In the genomic region with DNA sequence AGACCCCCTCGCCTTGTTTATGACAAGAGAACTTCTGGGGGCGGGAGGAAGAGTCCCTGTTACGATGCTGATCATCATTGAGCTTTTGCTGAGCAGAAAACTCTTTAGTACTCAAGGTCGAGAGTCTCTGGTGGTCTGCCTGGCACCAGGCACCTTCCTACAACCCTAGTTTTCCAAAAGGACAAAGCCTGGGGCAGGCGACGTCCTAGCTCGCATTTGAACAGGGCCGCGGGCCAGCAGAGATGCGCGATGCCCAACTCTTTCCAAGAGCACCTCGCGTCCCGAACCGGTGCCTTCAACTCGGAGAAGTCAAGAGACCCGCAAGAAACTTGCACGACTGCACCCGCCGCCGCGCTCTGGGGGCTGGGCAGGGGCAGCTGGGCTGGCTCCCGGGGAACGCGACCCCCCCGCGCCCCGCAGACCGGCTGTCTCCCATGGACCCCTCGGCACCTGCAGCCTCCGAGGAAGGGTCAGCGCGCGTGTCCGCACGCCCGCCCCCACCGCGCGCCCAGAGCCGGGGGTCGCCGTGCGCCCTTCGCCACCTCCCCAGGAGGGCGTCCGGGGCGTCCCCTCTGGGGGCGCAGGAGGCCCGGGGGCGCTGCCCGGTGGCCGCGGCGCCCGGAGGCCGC, we compare ENCODE assay signal across 8 cellular contexts. TPM values are rescaled to one million over a fixed set of nuclear protein-coding genes. Genes with fewer than 3 reads are reported as not detected.
DNase-seq lines count a peak whose midpoint lies in the region; ATAC-seq, FAIRE-seq and TF ChIP-seq lines count a peak whose summit lies in the region.

No MANE protein-coding gene starts in this region.

- no peaks in the 10 kb centered on the region for H3K36me3 ChIP-seq in SJCRH30
- no peaks in the 10 kb centered on the region for H3K36me3 ChIP-seq in H1 (ENCODE audit: control insufficient read depth in 2 of 4, insufficient read depth in 4 of 4, low read length in 3 of 4)

- no peak overlapping the region for H4K91ac ChIP-seq in H1 (replicated peaks; ENCODE audit: insufficient read length, low read length)

- CTCF ChIA-PET in activated naive CD4-positive, alpha-beta T cell treated with anti-CD3 and anti-CD28 coated beads, Interleukin-2, amount 10 ng/mL, durations not matched to agents 7 days and 5 days (lab: Charles Lee): interaction anchor here (0.8 to 1.1 kb wide), 2 partner anchors 9 to 15 kb away, joined by 3 to 4 read pairs; no protein-coding TSS in a partner anchor
- CTCF ChIA-PET in H1 (lab: Charles Lee; ENCODE audit: partially characterized antibody): interaction anchor here (0.6 to 1.1 kb wide), 2 partner anchors 139 to 790 kb away, joined by 3 to 4 read pairs; no protein-coding TSS in a partner anchor

- no peak overlapping the region for H2BK15ac ChIP-seq in H1 (ENCODE audit: low read length)

- peaks cover 13% of the 10 kb centered on the region for H3K4me1 Mint-ChIP-seq in activated naive CD4-positive, alpha-beta T cell treated with anti-CD3 and anti-CD28 coated beads, Interleukin-2, amount 10 ng/mL, durations not matched to agents 7 days and 5 days
- H3K4me1 Mint-ChIP-seq in mesothelial cell of epicardium: peaks cover 11% of the 10 kb centered on the region

- peaks cover 12% of the 10 kb centered on the region for H3K9me3 Mint-ChIP-seq in activated naive CD4-positive, alpha-beta T cell treated with anti-CD3 and anti-CD28 coated beads, Interleukin-2, amount 10 ng/mL, durations not matched to agents 7 days and 5 days
- H3K9me3 Mint-ChIP-seq in mesothelial cell of epicardium: peaks cover 10% of the 10 kb centered on the region

- peak overlapping the region; percentile 97 for H3K4me3 ChIP-seq in SJCRH30
- peak overlapping the region; percentile 55 to 87 (median 66) for H3K4me3 ChIP-seq in H1 (ENCODE audit: extremely low read depth in 1 of 4, insufficient read depth in 2 of 4, low read depth in 3 of 4, low read length in 4 of 4)

- no peak overlapping the region for H2BK20ac ChIP-seq in H1 (ENCODE audit: low read length)

- peak overlapping the region in 1 of 4 experiments; percentile 70; a peak in 4 of 7 replicates for H3K9ac ChIP-seq in H1 (replicated peaks in 1 of 4; ENCODE audit: extremely low read depth in 1 of 4, low read depth in 3 of 4, low read length in 3 of 4)

- no peaks in the 10 kb centered on the region for H3K27me3 ChIP-seq in SJCRH30
- H3K27me3 ChIP-seq in H1 (replicated peaks in 1 of 4; ENCODE audit: control insufficient read depth in 3 of 4, extremely low read depth in 1 of 4, insufficient read depth in 3 of 4, low read length in 3 of 4): peaks cover 3 to 25% (median 16%) of the 10 kb centered on the region in 4 experiments

- H3K14ac ChIP-seq in H1 (ENCODE audit: insufficient read length): no peak overlapping the region

- no peak for TF ChIP-seq RAD21 in H1 (IDR thresholded peaks at IDR 0.05 in 1 of 2, conservative IDR thresholded peaks at IDR 0.05 in 1 of 2; ENCODE audit: low read depth in 2 of 2, low read length in 2 of 2)

- no peak overlapping the region for H2BK120ac ChIP-seq in H1 (replicated peaks; ENCODE audit: low read depth, low read length)

- H3K27me3 Mint-ChIP-seq in activated naive CD4-positive, alpha-beta T cell treated with anti-CD3 and anti-CD28 coated beads, Interleukin-2, amount 10 ng/mL, durations not matched to agents 7 days and 5 days: peaks cover 64% of the 10 kb centered on the region
- peaks cover 7% of the 10 kb centered on the region for H3K27me3 Mint-ChIP-seq in mesothelial cell of epicardium (ENCODE audit: low read depth)

- no peaks in the 10 kb centered on the region for H3K4me1 ChIP-seq in SJCRH30
- H3K4me1 ChIP-seq in H1 (replicated peaks in 1 of 4; ENCODE audit: control insufficient read depth in 3 of 4, insufficient read depth in 4 of 4, low read length in 3 of 4): peaks cover 0 to 9% (median 7%) of the 10 kb centered on the region in 4 experiments; a peak in 4 of 7 replicates

- peaks cover 5% of the 10 kb centered on the region for H3K36me3 Mint-ChIP-seq in activated naive CD4-positive, alpha-beta T cell treated with anti-CD3 and anti-CD28 coated beads, Interleukin-2, amount 10 ng/mL, durations not matched to agents 7 days and 5 days
- no peaks in the 10 kb centered on the region for H3K36me3 Mint-ChIP-seq in mesothelial cell of epicardium

- TF ChIP-seq POLR2A in H1 (IDR thresholded peaks at IDR 0.05; ENCODE audit: control extremely low read depth in 1 of 2, low read depth in 2 of 2, low read length in 2 of 2): no peak

- H3K27ac ChIP-seq in SJCRH30: no peak overlapping the region
- no peak overlapping the region for H3K27ac ChIP-seq in H1 (ENCODE audit: low read depth, low read length)

- FAIRE-seq in H1 (lab: Jason Lieb, UNC): no peak
- FAIRE-seq in urothelium cell line (lab: Jason Lieb, UNC): no peak

- peak overlapping the region; percentile 68 for H3K18ac ChIP-seq in H1 (ENCODE audit: extremely low read depth, low read length)

- no peak for ATAC-seq in GM19455 (IDR thresholded peaks at IDR 0.05; ENCODE audit: unreplicated experiment)

- TF ChIP-seq CTCF in H1 (IDR thresholded peaks at IDR 0.05; ENCODE audit: control extremely low read depth in 1 of 3, insufficient read depth in 1 of 3, low read depth in 1 of 3, low read length in 3 of 3) (no peak), mesothelial cell of epicardium (IDR thresholded peaks at IDR 0.05; ENCODE audit: unreplicated experiment) (no peak)

- no peak overlapping the region for H3K23ac ChIP-seq in H1 (ENCODE audit: insufficient read length)

- H2AK5ac ChIP-seq in H1 (ENCODE audit: low read depth, low read length): no peak overlapping the region

- H4K5ac ChIP-seq in H1 (ENCODE audit: insufficient read length, low read depth, low read length): no peak overlapping the region

- peak overlapping the region; percentile 89 for H3K4me3 Mint-ChIP-seq in activated naive CD4-positive, alpha-beta T cell treated with anti-CD3 and anti-CD28 coated beads, Interleukin-2, amount 10 ng/mL, durations not matched to agents 7 days and 5 days
- H3K4me3 Mint-ChIP-seq in mesothelial cell of epicardium: peak overlapping the region; percentile 84

- peak overlapping the region; percentile 61 for H2AFZ ChIP-seq in H1 (ENCODE audit: low read length)

- peaks cover 4 to 17% of the 10 kb centered on the region in 2 experiments; a peak in 3 of 4 replicates for H3K79me2 ChIP-seq in H1 (ENCODE audit: control insufficient read depth in 1 of 2, insufficient read depth in 2 of 2, low read length in 2 of 2)

- H2BK12ac ChIP-seq in H1 (ENCODE audit: low read depth, low read length): no peak overlapping the region

- WGBS in H1 (ENCODE audit: extremely low coverage in 1 of 2, insufficient coverage in 1 of 2, insufficient read length in 1 of 2, insufficient replicate concordance in 2 of 2, low coverage in 1 of 2, low lambda C conversion rate in 2 of 2, missing lambda C conversion rate in 1 of 2), 2 experiments: 4% methylated on average over 31 of the region's 57 CpGs; no CpG with 5 or more reads in 1 of the 2 experiments

- peaks cover 14% of the 10 kb centered on the region; the same call in 1 of the 2 replicates for H3K23me2 ChIP-seq in H1 (ENCODE audit: low read depth, low read length)

- H3K9me3 ChIP-seq in SJCRH30 (replicated peaks) (no peaks in the 10 kb centered on the region), H1 (ENCODE audit: insufficient read depth in 2 of 2, low read depth in 1 of 2, low read length in 1 of 2) (no peaks in the 10 kb centered on the region)

- no peak overlapping the region for H3K4ac ChIP-seq in H1 (replicated peaks; ENCODE audit: insufficient read length, low read depth, low read length)

- DNase-seq in activated naive CD4-positive, alpha-beta T cell treated with anti-CD3 and anti-CD28 coated beads, Interleukin-2, amount 10 ng/mL, durations not matched to agents 7 days and 5 days: peak; percentile 43
- no peak for DNase-seq in activated naive CD4-positive, alpha-beta T cell treated with Interleukin-2 at 50 U/mL for 16 hours
- DNase-seq in SJCRH30 (peak in 1 of 2 experiments; percentile 36), H1 (ENCODE audit: low read depth in 1 of 2, low spot score in 2 of 2) (peak in 1 of 2 experiments; percentile 65), mesothelial cell of epicardium (ENCODE audit: low spot score in 2 of 2, unreplicated experiment in 2 of 2) (peak; percentile 32 to 63), urothelium cell line (ENCODE audit: low spot score) (peak; percentile 47), NCI-H187 (lab: John Stamatoyannopoulos, UW) (no peak)

- TF ChIP-seq EP300 in H1 (IDR thresholded peaks at IDR 0.05; ENCODE audit: borderline replicate concordance in 1 of 2, low read depth in 2 of 2, low read length in 2 of 2): no peak

- peak overlapping the region; percentile 69 to 80 for H3K4me2 ChIP-seq in H1 (ENCODE audit: insufficient read depth in 1 of 2, low read depth in 2 of 2, low read length in 2 of 2)

- POLR2A ChIA-PET in H1 (lab: Charles Lee; ENCODE audit: partially characterized antibody): interaction anchor here (0.6 to 2.0 kb wide), 15 partner anchors 8 to 139 kb away, joined by 3 to 9 read pairs (median 3); partner anchors contain the start of gene PSMD9

- H2BK5ac ChIP-seq in H1 (ENCODE audit: low read depth, low read length): no peak overlapping the region

- H3K56ac ChIP-seq in H1 (replicated peaks; ENCODE audit: insufficient read length, low read depth, low read length): no peak overlapping the region

- H3K27ac Mint-ChIP-seq in activated naive CD4-positive, alpha-beta T cell treated with anti-CD3 and anti-CD28 coated beads, Interleukin-2, amount 10 ng/mL, durations not matched to agents 7 days and 5 days: peak overlapping the region; percentile 82
- H3K27ac Mint-ChIP-seq in mesothelial cell of epicardium: peak overlapping the region; percentile 94

- peaks cover 0 to 4% of the 10 kb centered on the region in 2 experiments for H4K20me1 ChIP-seq in H1 (replicated peaks in 1 of 2; ENCODE audit: control insufficient read depth in 1 of 2, insufficient read depth in 2 of 2, low read length in 2 of 2)

- peaks cover 5% of the 10 kb centered on the region; the same call in 1 of the 2 replicates for H3K79me1 ChIP-seq in H1 (ENCODE audit: low read depth, low read length)

- H4K8ac ChIP-seq in H1 (ENCODE audit: extremely low read depth, insufficient read depth, low read length): peak overlapping the region; percentile 51

RNA-seq across cellular contexts. Expression of gene BCL7A, which starts 0.4 kb away (rescaled TPM):
- 11.1 and 14.4 TPM in 2 replicates for total RNA-seq in SJCRH30 (2014; rRNA removed; shearing (Covaris generic))
- total RNA-seq in H1 (2021; fragmentation: NEBNext Ultra II Directional; extraction: Animal tissue kit (Norgen Biotek cat#: 25700)): 12.7 and 13.6 TPM in 2 replicates
- 11.9 and 13.9 TPM in 2 replicates for polyA plus RNA-seq in H1 (2011; rRNA removed)
- polyA plus RNA-seq in H1 (2011; cell fraction: cytosol; rRNA removed): 10.4 TPM
- 12.9 TPM for polyA plus RNA-seq in H1 (2011; cell fraction: nucleus; rRNA removed)
- polyA plus RNA-seq in H1 (2012, experiment 1 of 2): 10.9 to 13.5 TPM (median 11.5 TPM) in 4 replicates
- 7.6 TPM for polyA plus RNA-seq in H1 (2012, experiment 2 of 2)
- 6.2 TPM for polyA plus RNA-seq in H1 (2013, experiment 1 of 2)
- polyA plus RNA-seq in H1 (2013, experiment 2 of 2): 6.1 TPM
- 11.8 and 13.5 TPM in 2 replicates for polyA minus RNA-seq in H1 (2011; rRNA and poly(A)+ RNA removed)
- polyA minus RNA-seq in H1 (2011; cell fraction: cytosol; rRNA and poly(A)+ RNA removed): 10.1 TPM
- polyA minus RNA-seq in H1 (2011; cell fraction: nucleus; rRNA and poly(A)+ RNA removed): 11.5 TPM
- total RNA-seq in mesothelial cell of epicardium: 33.8 to 40.1 TPM (median 34.6 TPM) in 3 replicates

RNA-seq across cellular contexts. Expression of gene MLXIP, which starts 57.2 kb away (rescaled TPM):
- total RNA-seq in SJCRH30 (2014; rRNA removed; shearing (Covaris generic)): 21.1 and 23.2 TPM in 2 replicates
- total RNA-seq in H1 (2021; fragmentation: NEBNext Ultra II Directional; extraction: Animal tissue kit (Norgen Biotek cat#: 25700)): 40.4 and 40.5 TPM in 2 replicates
- polyA plus RNA-seq in H1 (2011; rRNA removed): 5.5 and 13.2 TPM in 2 replicates
- polyA plus RNA-seq in H1 (2011; cell fraction: cytosol; rRNA removed): 4.1 TPM
- 18.6 TPM for polyA plus RNA-seq in H1 (2011; cell fraction: nucleus; rRNA removed)
- 15.2 to 19.4 TPM (median 18.9 TPM) in 4 replicates for polyA plus RNA-seq in H1 (2012, experiment 1 of 2)
- polyA plus RNA-seq in H1 (2012, experiment 2 of 2): 13.9 TPM
- polyA plus RNA-seq in H1 (2013, experiment 1 of 2): 33.1 TPM
- polyA plus RNA-seq in H1 (2013, experiment 2 of 2): 33.0 TPM
- polyA minus RNA-seq in H1 (2011; rRNA and poly(A)+ RNA removed): 10.0 and 15.5 TPM in 2 replicates
- 23.0 TPM for polyA minus RNA-seq in H1 (2011; cell fraction: cytosol; rRNA and poly(A)+ RNA removed)
- polyA minus RNA-seq in H1 (2011; cell fraction: nucleus; rRNA and poly(A)+ RNA removed): 35.1 TPM
- total RNA-seq in mesothelial cell of epicardium: 65.3 to 67.3 TPM (median 65.7 TPM) in 3 replicates

Comparison
In these comparisons a context has a peak if more than half of its experiments do, and no peak if none do; other contexts are left out.
1. DNase-seq: peak in activated naive CD4-positive, alpha-beta T cell treated with anti-CD3 and anti-CD28 coated beads, Interleukin-2, amount 10 ng/mL, durations not matched to agents 7 days and 5 days (single experiment), mesothelial cell of epicardium (2 of 2) and urothelium cell line (single experiment); none in activated naive CD4-positive, alpha-beta T cell treated with Interleukin-2 at 50 U/mL for 16 hours (single experiment) and NCI-H187 (0 of 2).